ENCODE assay signal across 22 cellular contexts in the genomic region with DNA sequence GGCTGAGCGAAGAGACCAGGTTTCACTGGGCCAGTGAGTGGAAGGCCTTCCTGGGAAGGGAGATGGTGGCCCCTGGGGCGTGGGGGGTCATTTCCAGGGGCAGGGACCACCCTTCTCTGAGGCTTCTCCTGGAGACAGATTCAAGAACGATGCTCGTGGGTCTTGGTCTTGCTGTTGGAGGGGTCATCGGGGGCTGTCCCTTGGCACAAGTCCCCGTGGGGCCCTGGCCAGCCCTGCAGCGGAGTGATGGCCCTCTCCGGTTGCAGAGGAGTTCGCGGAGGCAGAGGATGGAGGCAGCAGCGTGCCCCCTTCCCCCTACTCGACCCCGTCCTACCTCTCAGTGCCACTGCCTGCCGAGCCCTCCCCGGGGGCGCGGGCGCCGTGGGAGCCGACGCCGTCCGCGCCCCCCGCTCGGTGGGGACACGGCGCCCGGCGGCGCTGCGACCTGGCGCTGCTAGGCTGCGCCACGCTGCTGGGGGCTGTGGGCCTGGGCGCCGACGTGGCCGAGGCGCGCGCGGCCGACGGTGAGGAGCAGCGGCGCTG. TPM values are rescaled to one million over a fixed set of nuclear protein-coding genes. Genes with fewer than 3 reads are reported as not detected.
DNase-seq lines count a peak whose midpoint lies in the region; ATAC-seq and TF ChIP-seq lines count a peak whose summit lies in the region.
"Had no signal": no experiment of that assay in that cellular context is flagged by ENCODE, and none has a peak within 500 bp of the region (broad histone marks: within the 10 kb centered on the region; RNA-seq: fewer than 3 reads in every experiment).

No MANE protein-coding gene starts in this region.

- in situ Hi-C loops in G401 (cut with HindIII; ENCODE audit: low sequenced_read_pairs), result no loop called here

- H2AFZ ChIP-seq in neuronal stem cell (ENCODE audit: low read length), result no peak overlapping the region
- H2AFZ ChIP-seq: GM23248 had no signal

- no peak overlapping the region for H3K27ac Mint-ChIP-seq in naive thymus-derived CD8-positive, alpha-beta T cell
- H3K27ac Mint-ChIP-seq: CD4-positive, alpha-beta memory T cell; H9; HFFc6 had no signal

- no peaks in the 10 kb centered on the region for H3K9me3 ChIP-seq in neuronal stem cell (replicated peaks in 1 of 2; ENCODE audit: control insufficient read depth in 2 of 2, insufficient read depth in 1 of 2, low read depth in 1 of 2, low read length in 2 of 2)

- H3K9ac ChIP-seq in neuronal stem cell (ENCODE audit: low read depth, low read length, poor library complexity), result no peak overlapping the region
- H3K9ac ChIP-seq: GM23248 had no signal

- peaks cover 2% of the 10 kb centered on the region for H3K79me1 ChIP-seq in neuronal stem cell (ENCODE audit: low read depth, low read length)

- H3K23ac ChIP-seq in neuronal stem cell (ENCODE audit: low read depth, low read length, poor library complexity), result no peak overlapping the region

- H3K4me1 ChIP-seq in neuronal stem cell (ENCODE audit: control insufficient read depth in 2 of 2, insufficient read depth in 1 of 2, low read depth in 1 of 2, low read length in 2 of 2), result no peaks in the 10 kb centered on the region

- DNase-seq in D341Med (ENCODE audit: low spot score) (peak; percentile 36), H7 (peak; percentile 54), neuronal stem cell (ENCODE audit: low spot score) (no peak), coronary artery (ENCODE audit: low spot score) (no peak), G401 (ENCODE audit: low spot score) (no peak)
- DNase-seq in naive thymus-derived CD8-positive, alpha-beta T cell, result no peak
- DNase-seq: C1 segment of cervical spinal cord; Calu3; CD4-positive, alpha-beta memory T cell; COR-L47; DMS153; DND-41; GDM1; GM23248; H9; HFFc6 had no signal

- WGBS in neuronal stem cell (ENCODE audit: extremely low coverage in 2 of 2, insufficient read length in 2 of 2, insufficient replicate concordance in 1 of 2), 2 donors, result no CpG with 5 or more reads among the region's 47 CpGs

- H3K14ac ChIP-seq in neuronal stem cell (ENCODE audit: low read length), result no peak overlapping the region

- H3K4me3 ChIP-seq in H7 (ENCODE audit: insufficient read depth, low read depth, low read length) (no peak overlapping the region), neuronal stem cell (ENCODE audit: low read length in 2 of 2) (no peak overlapping the region), coronary artery (no peak overlapping the region)
- H3K4me3 ChIP-seq: GM12878, GM23248 had no signal

- H3K27ac ChIP-seq in neuronal stem cell (replicated peaks; ENCODE audit: low read length), result no peak overlapping the region
- H3K27ac ChIP-seq in coronary artery, result no peak overlapping the region
- H3K27ac ChIP-seq: GM23248 had no signal

- no peak overlapping the region for H3K4me2 ChIP-seq in neuronal stem cell (ENCODE audit: insufficient read depth, low read length, poor library complexity, severe bottlenecking)

- no peak overlapping the region for H2AK5ac ChIP-seq in neuronal stem cell (ENCODE audit: low read depth, low read length)

- H3K27me3 ChIP-seq in H7 (ENCODE audit: control insufficient read depth, insufficient read depth, low read length) (peaks cover 18% of the 10 kb centered on the region), neuronal stem cell (ENCODE audit: control insufficient read depth in 3 of 3, insufficient read depth in 3 of 3, low read depth in 1 of 3, low read length in 3 of 3) (peaks cover 6 to 24% (median 19%) of the 10 kb centered on the region in 3 experiments)

- H3K18ac ChIP-seq in neuronal stem cell (ENCODE audit: low read length), result no peak overlapping the region

- peaks cover 7 to 19% (median 10%) of the 10 kb centered on the region in 5 donors for H3K27me3 Mint-ChIP-seq in naive thymus-derived CD8-positive, alpha-beta T cell

- H3K4me3 Mint-ChIP-seq in naive thymus-derived CD8-positive, alpha-beta T cell, result no peak overlapping the region
- H3K4me3 Mint-ChIP-seq: CD4-positive, alpha-beta memory T cell; H9; HFFc6 had no signal

- H4K91ac ChIP-seq in neuronal stem cell (ENCODE audit: low read depth, low read length, poor library complexity), result no peak overlapping the region

- peaks cover 0 to 27% (median 8%) of the 10 kb centered on the region in 3 donors for H3K36me3 Mint-ChIP-seq in naive thymus-derived CD8-positive, alpha-beta T cell

- ATAC-seq in naive thymus-derived CD8-positive, alpha-beta T cell, result no peak
- ATAC-seq: GM12878, HCT116 had no signal

- TF ChIP-seq CTCF in coronary artery (IDR thresholded peaks at IDR 0.05), result no peak

- 0 out of 2 replicates have a peak, but pooled peaks cover 1% of the 10 kb centered on the region for H3K36me3 ChIP-seq in H7 (replicated peaks; ENCODE audit: control insufficient read depth, insufficient read depth, low read length)
- peaks cover 3 to 24% of the 10 kb centered on the region in 2 donors for H3K36me3 ChIP-seq in neuronal stem cell (replicated peaks in 1 of 2; ENCODE audit: control insufficient read depth in 2 of 2, insufficient read depth in 2 of 2, low read length in 2 of 2)

- H2BK15ac ChIP-seq in neuronal stem cell (ENCODE audit: low read length), result no peak overlapping the region

- H3K4me1 Mint-ChIP-seq in naive thymus-derived CD8-positive, alpha-beta T cell, result peaks cover 4 to 7% (median 5%) of the 10 kb centered on the region in 4 donors

- POLR2A ChIA-PET in naive thymus-derived CD8-positive, alpha-beta T cell (lab: Charles Lee), result interaction anchor here (0.6 kb wide), 1 partner anchor 1049 kb away, joined by 5 read pairs; no protein-coding TSS in a partner anchor

- no peak overlapping the region for H2BK120ac ChIP-seq in neuronal stem cell (ENCODE audit: low read depth, low read length)

- peak overlapping the region; percentile 3 for H4K8ac ChIP-seq in neuronal stem cell (ENCODE audit: low read depth, low read length)

- H3K4ac ChIP-seq in neuronal stem cell (ENCODE audit: low read length), result no peak overlapping the region

- H3K9me3 Mint-ChIP-seq in naive thymus-derived CD8-positive, alpha-beta T cell, result peaks cover 0 to 2% (median 0%) of the 10 kb centered on the region in 9 donors
- H3K9me3 Mint-ChIP-seq: CD4-positive, alpha-beta memory T cell; H9; HFFc6 had no signal

- no peak overlapping the region for H2BK12ac ChIP-seq in neuronal stem cell (ENCODE audit: low read length)

- H2BK5ac ChIP-seq in neuronal stem cell (ENCODE audit: low read length), result no peak overlapping the region

RNA-seq across cellular contexts. Expression of gene TTC9B, which starts 4.9 kb away (rescaled TPM):
- not detected in 2 replicates for total RNA-seq in H7 (2014; rRNA removed; shearing (Covaris generic))
- not detected for polyA plus RNA-seq in neuronal stem cell (2013, experiment 1 of 2)
- polyA plus RNA-seq in neuronal stem cell (2013, experiment 2 of 2), result not detected
- total RNA-seq in naive thymus-derived CD8-positive, alpha-beta T cell, result not detected
- not detected for polyA plus RNA-seq in naive thymus-derived CD8-positive, alpha-beta T cell
- total RNA-seq in G401 (2014; rRNA removed; shearing (Covaris generic)), result not detected in 2 replicates
- total RNA-seq: A172; A673; Calu3; CD4-positive, alpha-beta memory T cell; GM12878; GM23248; H1; HFFc6 had no signal
- polyA plus RNA-seq: BJ; CD4-positive, alpha-beta memory T cell; GM23248 had no signal

RNA-seq across cellular contexts. Expression of gene CCNP, which starts 13.2 kb away (rescaled TPM):
- total RNA-seq in H7 (2014; rRNA removed; shearing (Covaris generic)), result 0.87 TPM in 1 of 2 replicates, not detected in the other
- 0.66 TPM for polyA plus RNA-seq in neuronal stem cell (2013, experiment 1 of 2)
- 0.69 TPM for polyA plus RNA-seq in neuronal stem cell (2013, experiment 2 of 2)
- total RNA-seq in naive thymus-derived CD8-positive, alpha-beta T cell, result 1 to 10 TPM; 2.3 to 2.6 TPM
- under 1 TPM in 1 of 3 donors, not detected in 2; 0.14 TPM for polyA plus RNA-seq in naive thymus-derived CD8-positive, alpha-beta T cell
- not detected in 2 replicates for total RNA-seq in G401 (2014; rRNA removed; shearing (Covaris generic))
- total RNA-seq: A172, GM23248 had no signal
- polyA plus RNA-seq: CD4-positive, alpha-beta memory T cell had no signal

RNA-seq across cellular contexts. Expression of gene MAP3K10, which starts 22.1 kb away (rescaled TPM):
- 16.7 and 24.5 TPM in 2 replicates for total RNA-seq in H7 (2014; rRNA removed; shearing (Covaris generic))
- polyA plus RNA-seq in neuronal stem cell (2013, experiment 1 of 2), result 13.5 TPM
- 13.6 TPM for polyA plus RNA-seq in neuronal stem cell (2013, experiment 2 of 2)
- 10 to 100 TPM; 35.4 to 35.6 TPM for total RNA-seq in naive thymus-derived CD8-positive, alpha-beta T cell
- under 1 TPM; 0.15 to 0.58 (median 0.35) TPM for polyA plus RNA-seq in naive thymus-derived CD8-positive, alpha-beta T cell
- 13.8 and 21.7 TPM in 2 replicates for total RNA-seq in G401 (2014; rRNA removed; shearing (Covaris generic))

Comparison
In these comparisons a context has a peak if more than half of its experiments do, and no peak if none do; other contexts are left out.
1. DNase-seq: peak in D341Med (single experiment) and H7 (single experiment); none in neuronal stem cell (single experiment), coronary artery (single experiment), naive thymus-derived CD8-positive, alpha-beta T cell (0 of 10) and G401 (single experiment).